ENCODE assay signal across 25 cellular contexts in genomic region chr17:27570578-27570914, GRCh38.
DNase-seq lines count a peak whose midpoint lies in the region; ATAC-seq, FAIRE-seq and TF ChIP-seq lines count a peak whose summit lies in the region.
"Had no signal": no experiment of that assay in that cellular context is flagged by ENCODE, and none has a peak within 500 bp of the region (broad histone marks: within the 10 kb centered on the region; RNA-seq: fewer than 3 reads in every experiment).

No MANE protein-coding gene starts in this region.

- H2BK15ac ChIP-seq in IMR-90 (ENCODE audit: low read depth, low read length), result peak overlapping the region; percentile 11; the same call in 2 of the 3 replicates
- no peak overlapping the region for H2BK15ac ChIP-seq in H1 (ENCODE audit: low read length)

- H3K56ac ChIP-seq in IMR-90 (ENCODE audit: extremely low read depth, insufficient read depth, low read length) (no peak overlapping the region), H1 (replicated peaks; ENCODE audit: insufficient read length, low read depth, low read length) (no peak overlapping the region)

- H3K4me1 ChIP-seq in BLaER1 treated with 17β-estradiol and CSF1 and Interleukin-3, amounts not matched to agents 10 nM and 100 nM, result peaks cover 17 to 60% (median 52%) of the 10 kb centered on the region in 10 experiments
- H3K4me1 ChIP-seq in IMR-90 (ENCODE audit: control insufficient read depth, insufficient read depth, low read length), result peaks cover 60% of the 10 kb centered on the region
- H3K4me1 ChIP-seq in H1 (replicated peaks in 1 of 4; ENCODE audit: control insufficient read depth in 3 of 4, insufficient read depth in 4 of 4, low read length in 3 of 4), result peaks cover 2 to 15% (median 7%) of the 10 kb centered on the region in 4 experiments; a peak in 5 of 7 replicates
- H3K4me1 ChIP-seq: ascending aorta had no signal

- TF ChIP-seq POLR2A in IMR-90 (IDR thresholded peaks at IDR 0.05; ENCODE audit: low read depth, low read length), result no peak
- no peak for TF ChIP-seq POLR2A in H1 (IDR thresholded peaks at IDR 0.05; ENCODE audit: control extremely low read depth in 1 of 2, low read depth in 2 of 2, low read length in 2 of 2)

- peaks cover 0 to 20% (median 4%) of the 10 kb centered on the region in 11 experiments; a peak in 6 of 22 replicates for H4K20me1 ChIP-seq in BLaER1 treated with 17β-estradiol and CSF1 and Interleukin-3, amounts not matched to agents 10 nM and 100 nM
- H4K20me1 ChIP-seq in IMR-90 (ENCODE audit: insufficient read depth, low read length), result peaks cover 12% of the 10 kb centered on the region
- H4K20me1 ChIP-seq in H1 (replicated peaks in 1 of 2; ENCODE audit: control insufficient read depth in 1 of 2, insufficient read depth in 2 of 2, low read length in 2 of 2), result peaks cover 0 to 2% of the 10 kb centered on the region in 2 experiments

- no peaks in the 10 kb centered on the region for H3K9me3 ChIP-seq in BLaER1 treated with 17β-estradiol and CSF1 and Interleukin-3, amounts not matched to agents 10 nM and 100 nM (replicated peaks in 1 of 11)
- no peaks in the 10 kb centered on the region for H3K9me3 ChIP-seq in IMR-90 (ENCODE audit: control insufficient read depth, insufficient read depth, low read length)
- no peaks in the 10 kb centered on the region for H3K9me3 ChIP-seq in H1 (ENCODE audit: insufficient read depth in 2 of 2, low read depth in 1 of 2, low read length in 1 of 2)
- H3K9me3 ChIP-seq: ascending aorta, ovary, suprapubic skin, vagina had no signal

- H3K27ac Mint-ChIP-seq in osteocyte (ENCODE audit: unreplicated experiment), result peak overlapping the region; percentile 41

- BruUV-seq in IMR-90 (replicated peaks; lab: Mats Ljungman, UMichigan), result no TSS peak

- H3K4me1 Mint-ChIP-seq in osteocyte (ENCODE audit: unreplicated experiment), result peaks cover 60% of the 10 kb centered on the region

- H2AK9ac ChIP-seq in IMR-90 (replicated peaks; ENCODE audit: low read depth, low read length, poor library complexity), result no peak overlapping the region

- intact Hi-C loops in IMR-90 (cut with micrococcal nuclease), result no loop called here

- no peaks in the 10 kb centered on the region for H3K27me3 ChIP-seq in BLaER1 treated with 17β-estradiol and CSF1 and Interleukin-3, amounts not matched to agents 10 nM and 100 nM
- H3K27me3 ChIP-seq in IMR-90 (ENCODE audit: control insufficient read depth, insufficient read depth, low read length) (no peaks in the 10 kb centered on the region), H1 (replicated peaks in 1 of 4; ENCODE audit: control insufficient read depth in 3 of 4, extremely low read depth in 1 of 4, insufficient read depth in 3 of 4, low read length in 3 of 4) (no peaks in the 10 kb centered on the region)
- H3K27me3 ChIP-seq: ascending aorta, ovary, suprapubic skin, vagina had no signal

- ATAC-seq in IMR-90 (ENCODE audit: low read depth), result no peak
- ATAC-seq in GM19023 (IDR thresholded peaks at IDR 0.05; ENCODE audit: unreplicated experiment), result no peak
- ATAC-seq: activated naive CD4-positive, alpha-beta T cell treated with anti-CD3 and anti-CD28 coated beads, Interleukin-2, amount 50 U/mL, for 72 hours; esophagus mucosa; SK-N-SH treated with all-trans-retinoic acid at 6 μM for 48 hours had no signal

- no peaks in the 10 kb centered on the region for H3K27me3 Mint-ChIP-seq in osteocyte (ENCODE audit: unreplicated experiment)
- H3K27me3 Mint-ChIP-seq: CD4-positive, alpha-beta memory T cell; naive B cell had no signal

- H2BK5ac ChIP-seq in IMR-90 (ENCODE audit: low read depth, low read length, poor library complexity, severe bottlenecking), result no peak overlapping the region
- H2BK5ac ChIP-seq in H1 (ENCODE audit: low read depth, low read length), result peak overlapping the region; percentile 64; the same call in 1 of the 2 replicates

- in situ Hi-C loops in IMR-90 (cut with MboI; ENCODE audit: low sequenced_read_pairs), result loop anchor here (10.0 kb wide), 1 partner anchor 64 kb away; the partner anchor contains the start of gene LGALS9

- peak overlapping the region in 9 of 11 experiments; percentile 41 to 78 (median 57); a peak in 17 of 22 replicates for H3K4me2 ChIP-seq in BLaER1 treated with 17β-estradiol and CSF1 and Interleukin-3, amounts not matched to agents 10 nM and 100 nM
- H3K4me2 ChIP-seq in IMR-90 (ENCODE audit: low read depth, low read length) (no peak overlapping the region), H1 (ENCODE audit: insufficient read depth in 1 of 2, low read depth in 2 of 2, low read length in 2 of 2) (no peak overlapping the region)

- 77% methylated on average over 4 of the region's 7 CpGs; no CpG with 5 or more reads in 1 of the 2 experiments for WGBS in IMR-90 (ENCODE audit: extremely low coverage in 2 of 2, insufficient read length in 1 of 2), 2 experiments
- 97% methylated on average over 7 of the region's 7 CpGs; no CpG with 5 or more reads in 1 of the 2 experiments for WGBS in H1 (ENCODE audit: extremely low coverage in 1 of 2, insufficient coverage in 1 of 2, insufficient read length in 1 of 2, insufficient replicate concordance in 2 of 2, low coverage in 1 of 2, low lambda C conversion rate in 2 of 2, missing lambda C conversion rate in 1 of 2), 2 experiments

- H3K4ac ChIP-seq in IMR-90 (ENCODE audit: low read depth, low read length) (peak overlapping the region; percentile 76), H1 (replicated peaks; ENCODE audit: insufficient read length, low read depth, low read length) (no peak overlapping the region)

- H3K4me3 Mint-ChIP-seq in osteocyte (ENCODE audit: unreplicated experiment), result no peak overlapping the region
- H3K4me3 Mint-ChIP-seq: CD4-positive, alpha-beta memory T cell; naive B cell had no signal

- no peaks in the 10 kb centered on the region; the same call in 1 of the 2 replicates for H3K23me2 ChIP-seq in H1 (ENCODE audit: low read depth, low read length)

- no peaks in the 10 kb centered on the region for H3K36me3 ChIP-seq in BLaER1 treated with 17β-estradiol and CSF1 and Interleukin-3, amounts not matched to agents 10 nM and 100 nM
- peaks cover 14% of the 10 kb centered on the region for H3K36me3 ChIP-seq in IMR-90 (ENCODE audit: control insufficient read depth, insufficient read depth, low read length)
- no peaks in the 10 kb centered on the region for H3K36me3 ChIP-seq in H1 (ENCODE audit: control insufficient read depth in 2 of 4, insufficient read depth in 4 of 4, low read length in 3 of 4)
- H3K36me3 ChIP-seq: ascending aorta, ovary, suprapubic skin, vagina had no signal

- H2BK20ac ChIP-seq in IMR-90 (ENCODE audit: low read depth, low read length) (no peak overlapping the region), H1 (ENCODE audit: low read length) (no peak overlapping the region)

- H3K9ac ChIP-seq in BLaER1 treated with 17β-estradiol and CSF1 and Interleukin-3, amounts not matched to agents 10 nM and 100 nM, result no peak overlapping the region
- H3K9ac ChIP-seq in IMR-90 (ENCODE audit: low read depth, low read length) (no peak overlapping the region), H1 (replicated peaks in 1 of 4; ENCODE audit: extremely low read depth in 1 of 4, low read depth in 3 of 4, low read length in 3 of 4) (no peak overlapping the region)

- H2AFZ ChIP-seq in IMR-90 (replicated peaks; ENCODE audit: low read length, poor library complexity) (no peak overlapping the region), H1 (ENCODE audit: low read length) (no peak overlapping the region)

- H3K27ac ChIP-seq in BLaER1 treated with 17β-estradiol and CSF1 and Interleukin-3, amounts not matched to agents 10 nM and 100 nM, result peak overlapping the region in 2 of 11 experiments; percentile 27 to 43; a peak in 1 of 22 replicates
- H3K27ac ChIP-seq in IMR-90 (ENCODE audit: insufficient read depth, low read length), result no peak overlapping the region
- no peak overlapping the region for H3K27ac ChIP-seq in H1 (ENCODE audit: low read depth, low read length)
- H3K27ac ChIP-seq: ascending aorta, ovary, suprapubic skin, vagina had no signal

- H3K23ac ChIP-seq in IMR-90 (ENCODE audit: low read depth, low read length) (peak overlapping the region; percentile 45; the same call in 1 of the 2 replicates), H1 (ENCODE audit: insufficient read length) (no peak overlapping the region)

- H4K8ac ChIP-seq in IMR-90 (ENCODE audit: low read depth in 2 of 2, low read length in 2 of 2) (peak overlapping the region in 1 of 2 experiments; percentile 43; a peak in 1 of 4 replicates), H1 (ENCODE audit: extremely low read depth, insufficient read depth, low read length) (no peak overlapping the region)

- peak overlapping the region; percentile 11; the same call in 1 of the 2 replicates for H4K5ac ChIP-seq in IMR-90 (ENCODE audit: low read depth, low read length)
- no peak overlapping the region for H4K5ac ChIP-seq in H1 (ENCODE audit: insufficient read length, low read depth, low read length)

- TF ChIP-seq CTCF in IMR-90 (conservative IDR thresholded peaks at IDR 0.05; ENCODE audit: low read depth, low read length), result no peak
- TF ChIP-seq CTCF in H1 (IDR thresholded peaks at IDR 0.05; ENCODE audit: control extremely low read depth in 1 of 3, insufficient read depth in 1 of 3, low read depth in 1 of 3, low read length in 3 of 3), result no peak
- no peak for TF ChIP-seq CTCF in osteocyte (IDR thresholded peaks at IDR 0.05)

- H4K91ac ChIP-seq in IMR-90 (ENCODE audit: insufficient read depth, low read depth, low read length), result peak overlapping the region; percentile 58; the same call in 1 of the 2 replicates
- no peak overlapping the region for H4K91ac ChIP-seq in H1 (replicated peaks; ENCODE audit: insufficient read length, low read length)

- H3K14ac ChIP-seq in IMR-90 (replicated peaks; ENCODE audit: low read depth, low read length) (peak overlapping the region; percentile 54; the same call in 1 of the 2 replicates), H1 (ENCODE audit: insufficient read length) (no peak overlapping the region)

- peaks cover 0 to 17% of the 10 kb centered on the region in 2 experiments; a peak in 1 of 4 replicates for H3K79me2 ChIP-seq in H1 (ENCODE audit: control insufficient read depth in 1 of 2, insufficient read depth in 2 of 2, low read length in 2 of 2)

- H2AK5ac ChIP-seq in IMR-90 (ENCODE audit: low read depth, low read length) (peak overlapping the region; percentile 29; the same call in 1 of the 2 replicates), H1 (ENCODE audit: low read depth, low read length) (peak overlapping the region; percentile 32; the same call in 1 of the 2 replicates)

- FAIRE-seq in H1 (lab: Jason Lieb, UNC), result no peak
- FAIRE-seq: G401.6 had no signal

- CTCF ChIA-PET in IMR-90 (lab: Yijun Ruan, JAX), result interaction anchor here (1.2 kb wide), 1 partner anchor 10 kb away, joined by 4 read pairs; no protein-coding TSS in a partner anchor
- CTCF ChIA-PET in H1 (lab: Charles Lee; ENCODE audit: partially characterized antibody), result interaction anchor here (0.9 to 3.5 kb wide), 10 partner anchors 10 to 135 kb away, joined by 3 to 39 read pairs (median 6); partner anchors contain the start of gene KSR1

- H2BK120ac ChIP-seq in IMR-90 (ENCODE audit: low read depth, low read length) (peak overlapping the region; percentile 49; the same call in 1 of the 2 replicates), H1 (replicated peaks; ENCODE audit: low read depth, low read length) (no peak overlapping the region)

- TF ChIP-seq EP300 in H1 (IDR thresholded peaks at IDR 0.05; ENCODE audit: borderline replicate concordance in 1 of 2, low read depth in 2 of 2, low read length in 2 of 2), result no peak

- H2BK12ac ChIP-seq in H1 (ENCODE audit: low read depth, low read length), result no peak overlapping the region

- POLR2A ChIA-PET in IMR-90 (lab: Charles Lee; ENCODE audit: unreplicated experiment) (no interaction called here), H1 (lab: Charles Lee; ENCODE audit: partially characterized antibody) (no interaction called here)

- H3K79me1 ChIP-seq in IMR-90 (ENCODE audit: low read depth in 1 of 2, low read length in 2 of 2), result peaks cover 57 to 94% of the 10 kb centered on the region in 2 experiments
- peaks cover 6% of the 10 kb centered on the region; the same call in 1 of the 2 replicates for H3K79me1 ChIP-seq in H1 (ENCODE audit: low read depth, low read length)

- H3K4me3 ChIP-seq in BLaER1 treated with 17β-estradiol and CSF1 and Interleukin-3, amounts not matched to agents 10 nM and 100 nM, result no peak overlapping the region
- H3K4me3 ChIP-seq in IMR-90 (ENCODE audit: insufficient read depth, low read depth, low read length) (no peak overlapping the region), H1 (ENCODE audit: extremely low read depth in 1 of 4, insufficient read depth in 2 of 4, low read depth in 3 of 4, low read length in 4 of 4) (no peak overlapping the region)
- H3K4me3 ChIP-seq: ascending aorta, ovary, suprapubic skin, vagina had no signal

- dilution Hi-C loops in IMR-90 (cut with HindIII; ENCODE audit: low sequenced_read_pairs, unreplicated experiment), result no loop called here

- H3K9me1 ChIP-seq in IMR-90 (ENCODE audit: insufficient read depth, low read length), result peaks cover 42% of the 10 kb centered on the region

- no peak for DNase-seq in IMR-90
- DNase-seq in H1 (ENCODE audit: low read depth in 1 of 2, low spot score in 2 of 2), result no peak
- DNase-seq in osteocyte (ENCODE audit: extremely low spot score, unreplicated experiment), result no peak
- no peak for DNase-seq in GOT3 (lab: John Stamatoyannopoulos, UW)
- DNase-seq in NCI-H2227 (lab: John Stamatoyannopoulos, UW; ENCODE audit: unreplicated experiment), result no peak
- DNase-seq: activated CD4-positive, CD25-positive, alpha-beta regulatory T cell; activated CD8-positive, alpha-beta memory T cell treated with anti-CD3 and anti-CD28 coated beads for 24 hours; CD4-positive, alpha-beta memory T cell; DMS153; effector memory CD4-positive, alpha-beta T cell; KG1; naive B cell; NCI-H146; ovary; right cardiac atrium; T-helper 9 cell had no signal

- H3K36me3 Mint-ChIP-seq in osteocyte (ENCODE audit: unreplicated experiment), result peaks cover 2% of the 10 kb centered on the region
- H3K36me3 Mint-ChIP-seq: naive B cell had no signal

- peak overlapping the region; percentile 66 for H3K18ac ChIP-seq in IMR-90 (ENCODE audit: low read depth, low read length)
- peak overlapping the region; percentile 41; the same call in 1 of the 2 replicates for H3K18ac ChIP-seq in H1 (ENCODE audit: extremely low read depth, low read length)

- no peaks in the 10 kb centered on the region for H3K9me3 Mint-ChIP-seq in osteocyte (ENCODE audit: unreplicated experiment)
- H3K9me3 Mint-ChIP-seq: CD4-positive, alpha-beta memory T cell; naive B cell had no signal

- TF ChIP-seq RAD21 in IMR-90 (IDR thresholded peaks at IDR 0.05; ENCODE audit: low read length) (no peak), H1 (IDR thresholded peaks at IDR 0.05 in 1 of 2, conservative IDR thresholded peaks at IDR 0.05 in 1 of 2; ENCODE audit: low read depth in 2 of 2, low read length in 2 of 2) (no peak)

Comparison
In these comparisons a context has a peak if more than half of its experiments do, and no peak if none do; other contexts are left out.
1. H3K4me2 ChIP-seq: peak in BLaER1 treated with 17β-estradiol and CSF1 and Interleukin-3, amounts not matched to agents 10 nM and 100 nM (9 of 11); none in IMR-90 (single experiment) and H1 (0 of 2).